ENCODE assay signal across 8 cellular contexts in genomic region chr10:43202657-43203490, GRCh38.
DNase-seq lines count a peak whose midpoint lies in the region; ATAC-seq, FAIRE-seq and TF ChIP-seq lines count a peak whose summit lies in the region.

No MANE protein-coding gene starts in this region.

- H3K36me3 Mint-ChIP-seq in activated CD8-positive, alpha-beta T cell treated with anti-CD3 and anti-CD28 coated beads, Interleukin-2, amount 10 ng/mL, durations not matched to agents 7 days and 5 days (ENCODE audit: low read depth), result no peaks in the 10 kb centered on the region

- DNase-seq in COLO668 (lab: John Stamatoyannopoulos, UW; ENCODE audit: unreplicated experiment) (peak; percentile 4), fibroblast of villous mesenchyme (ENCODE audit: low read depth) (peak; percentile 12), posterior vena cava (ENCODE audit: low spot score) (peak; percentile 85), NCI-H1930 (lab: John Stamatoyannopoulos, UW) (no peak), NCI-H1417 treated with DMSO at 0.1 percent for 48 hours (lab: John Stamatoyannopoulos, UW) (no peak), D721Med (ENCODE audit: insufficient read length, low spot score) (no peak)
- DNase-seq in activated CD8-positive, alpha-beta T cell treated with anti-CD3 and anti-CD28 coated beads, Interleukin-2, amount 10 ng/mL, durations not matched to agents 7 days and 5 days, result peak; percentile 46

- H3K4me3 Mint-ChIP-seq in activated CD8-positive, alpha-beta T cell treated with anti-CD3 and anti-CD28 coated beads, Interleukin-2, amount 10 ng/mL, durations not matched to agents 7 days and 5 days, result peak overlapping the region; percentile 67

- TF ChIP-seq CTCF in fibroblast of villous mesenchyme (IDR thresholded peaks at IDR 0.05; ENCODE audit: insufficient read depth, low read depth, low read length) (no peak), D721Med (IDR thresholded peaks at IDR 0.05; ENCODE audit: insufficient read depth, missing control alignments) (no peak)

- H3K4me3 ChIP-seq in fibroblast of villous mesenchyme (ENCODE audit: low read depth, low read length), result peak overlapping the region; percentile 57

- intact Hi-C loops in posterior vena cava (cut with DNase I), result no loop called here

- POLR2A ChIA-PET in activated CD8-positive, alpha-beta T cell treated with anti-CD3 and anti-CD28 coated beads, Interleukin-2, amount 10 ng/mL, durations not matched to agents 7 days and 5 days (lab: Charles Lee), result interaction anchor here (2.7 kb wide), 1 partner anchor 64 kb away, joined by 17 read pairs; the partner anchor contains the start of gene CSGALNACT2

- ATAC-seq in HG02798 (IDR thresholded peaks at IDR 0.05; ENCODE audit: poor library complexity, unreplicated experiment), result peak; percentile 47
- peak; percentile 37 for ATAC-seq in activated CD8-positive, alpha-beta T cell treated with anti-CD3 and anti-CD28 coated beads, Interleukin-2, amount 10 ng/mL, durations not matched to agents 7 days and 5 days

- H3K9me3 Mint-ChIP-seq in activated CD8-positive, alpha-beta T cell treated with anti-CD3 and anti-CD28 coated beads, Interleukin-2, amount 10 ng/mL, durations not matched to agents 7 days and 5 days (ENCODE audit: insufficient read depth), result no peaks in the 10 kb centered on the region

- no peaks in the 10 kb centered on the region for H3K27me3 Mint-ChIP-seq in activated CD8-positive, alpha-beta T cell treated with anti-CD3 and anti-CD28 coated beads, Interleukin-2, amount 10 ng/mL, durations not matched to agents 7 days and 5 days (ENCODE audit: low read depth)

- H3K4me1 Mint-ChIP-seq in activated CD8-positive, alpha-beta T cell treated with anti-CD3 and anti-CD28 coated beads, Interleukin-2, amount 10 ng/mL, durations not matched to agents 7 days and 5 days (ENCODE audit: low read depth), result peaks cover 15% of the 10 kb centered on the region

- CTCF ChIA-PET in activated CD8-positive, alpha-beta T cell treated with anti-CD3 and anti-CD28 coated beads, Interleukin-2, amount 10 ng/mL, durations not matched to agents 7 days and 5 days (lab: Charles Lee), result interaction anchor here (0.7 to 5.7 kb wide), 33 partner anchors 9 to 269 kb away, joined by 3 to 45 read pairs (median 4); partner anchors contain the start of genes CSGALNACT2 and RASGEF1A

- FAIRE-seq in D721Med (lab: Jason Lieb, UNC), result no peak

- no peak overlapping the region for H3K27ac Mint-ChIP-seq in activated CD8-positive, alpha-beta T cell treated with anti-CD3 and anti-CD28 coated beads, Interleukin-2, amount 10 ng/mL, durations not matched to agents 7 days and 5 days

Comparison
In these comparisons a context has a peak if more than half of its experiments do, and no peak if none do; other contexts are left out.
1. DNase-seq: peak in COLO668 (single experiment), activated CD8-positive, alpha-beta T cell treated with anti-CD3 and anti-CD28 coated beads, Interleukin-2, amount 10 ng/mL, durations not matched to agents 7 days and 5 days (single experiment), fibroblast of villous mesenchyme (single experiment) and posterior vena cava (single experiment); none in NCI-H1930 (0 of 2), NCI-H1417 treated with DMSO at 0.1 percent for 48 hours (single experiment) and D721Med (single experiment).